In genomic region chr21:32457962-32458361, GRCh38 we compare ENCODE assay signal across 22 cellular contexts. TPM values are rescaled to one million over a fixed set of nuclear protein-coding genes. Genes with fewer than 3 reads are reported as not detected.
DNase-seq lines count a peak whose midpoint lies in the region; ATAC-seq, FAIRE-seq and TF ChIP-seq lines count a peak whose summit lies in the region.
"Had no signal": no experiment of that assay in that cellular context is flagged by ENCODE, and none has a peak within 500 bp of the region (broad histone marks: within the 10 kb centered on the region; RNA-seq: fewer than 3 reads in every experiment).

No MANE protein-coding gene starts in this region.

- H3K79me1 ChIP-seq in mesenchymal stem cell (replicated peaks; ENCODE audit: low read length, poor library complexity, severe bottlenecking) = no peaks in the 10 kb centered on the region

- TF ChIP-seq RAD21 in SK-N-SH (IDR thresholded peaks at IDR 0.05; ENCODE audit: low read length) = no peak

- H3K4me1 Mint-ChIP-seq in astrocyte (ENCODE audit: low read depth, unreplicated experiment) = peaks cover 9% of the 10 kb centered on the region

- no peaks in the 10 kb centered on the region for H4K20me1 ChIP-seq in PC-3 (ENCODE audit: low read length)
- H4K20me1 ChIP-seq in astrocyte (ENCODE audit: insufficient read depth, low read length) = no peaks in the 10 kb centered on the region
- H4K20me1 ChIP-seq in SK-N-SH (ENCODE audit: insufficient read depth) = no peaks in the 10 kb centered on the region

- H3K36me3 Mint-ChIP-seq in astrocyte (ENCODE audit: low read depth, unreplicated experiment) = no peaks in the 10 kb centered on the region

- H3K9me3 ChIP-seq in PC-3 (ENCODE audit: low read length) = no peaks in the 10 kb centered on the region
- H3K9me3 ChIP-seq in astrocyte (ENCODE audit: insufficient read depth, low read depth, low read length) = no peaks in the 10 kb centered on the region
- H3K9me3 ChIP-seq in mesenchymal stem cell (ENCODE audit: control insufficient read depth, low read length) = peaks cover 4% of the 10 kb centered on the region
- no peaks in the 10 kb centered on the region for H3K9me3 ChIP-seq in thoracic aorta
- no peaks in the 10 kb centered on the region for H3K9me3 ChIP-seq in SK-N-SH
- H3K9me3 ChIP-seq: SJSA1 had no signal

- H2AK5ac ChIP-seq in mesenchymal stem cell (ENCODE audit: low read length, severe bottlenecking) = no peak overlapping the region

- no peak overlapping the region for H4K91ac ChIP-seq in mesenchymal stem cell (ENCODE audit: low read length)

- DNase-seq in PC-3 (no peak), astrocyte (ENCODE audit: low read depth) (no peak), mesenchymal stem cell (no peak), thoracic aorta (ENCODE audit: low spot score) (no peak), islet precursor cell (no peak), NCI-H1105 (lab: John Stamatoyannopoulos, UW) (no peak), NCI-H524 (lab: John Stamatoyannopoulos, UW) (no peak), SK-N-SH (no peak)
- DNase-seq: activated CD4-positive, alpha-beta memory T cell treated with anti-CD3 and anti-CD28 coated beads for 36 hours; amniotic stem cell; CD4-positive, alpha-beta memory T cell; MM.1S; NCI-H1436 treated with DMSO at 0.1 percent for 48 hours; NCI-H2227 treated with DMSO at 0.1 percent for 48 hours; NCI-H82; stimulated activated CD4-positive, alpha-beta T cell treated with anti-CD3 and anti-CD28 coated beads, Interleukin-12 subunit alpha, Interleukin-12 subunit beta, amount 100 ng/mL, for 4 hours; T-helper 17 cell had no signal

- no peak overlapping the region for H3K14ac ChIP-seq in mesenchymal stem cell (ENCODE audit: low read length in 2 of 2)

- H2AFZ ChIP-seq in PC-3 (ENCODE audit: low read length) = no peak overlapping the region
- H2AFZ ChIP-seq in astrocyte (ENCODE audit: low read depth, low read length) = no peak overlapping the region
- H2AFZ ChIP-seq in mesenchymal stem cell (ENCODE audit: low read depth, low read length) = no peak overlapping the region
- no peak overlapping the region for H2AFZ ChIP-seq in SK-N-SH (ENCODE audit: low read depth)
- H2AFZ ChIP-seq: GM23248 had no signal

- H3K36me3 ChIP-seq in PC-3 (ENCODE audit: low read depth, low read length) (peaks cover 19% of the 10 kb centered on the region; the same call in 1 of the 2 replicates), astrocyte (ENCODE audit: insufficient read depth, low read length) (no peaks in the 10 kb centered on the region), mesenchymal stem cell (ENCODE audit: control insufficient read depth in 1 of 2, insufficient read depth in 2 of 2, low read depth in 1 of 2, low read length in 2 of 2) (peaks cover 0 to 38% of the 10 kb centered on the region in 2 experiments), thoracic aorta (peaks cover 30% of the 10 kb centered on the region), SK-N-SH (replicated peaks in 1 of 2; ENCODE audit: control insufficient read depth in 1 of 2, insufficient read depth in 2 of 2, low read length in 1 of 2) (peaks cover 0 to 14% of the 10 kb centered on the region in 2 experiments)

- H3K27me3 Mint-ChIP-seq in astrocyte (ENCODE audit: low read depth, unreplicated experiment) = peaks cover 2% of the 10 kb centered on the region
- H3K27me3 Mint-ChIP-seq: activated CD4-positive, alpha-beta memory T cell treated with anti-CD3 and anti-CD28 coated beads for 36 hours; CD4-positive, alpha-beta memory T cell; central memory CD8-positive, alpha-beta T cell; T-helper 17 cell had no signal

- H3K4me3 ChIP-seq in PC-3 (ENCODE audit: low read length) (no peak overlapping the region), astrocyte (ENCODE audit: insufficient read depth, low read depth, low read length) (no peak overlapping the region), mesenchymal stem cell (ENCODE audit: insufficient read depth in 1 of 2, low read depth in 1 of 2, low read length in 2 of 2) (no peak overlapping the region), thoracic aorta (no peak overlapping the region), SK-N-SH (ENCODE audit: low read depth in 2 of 2, low read length in 1 of 2) (no peak overlapping the region)
- H3K4me3 ChIP-seq: GM12878, GM23248, SJSA1 had no signal

- CTCF ChIA-PET in PC-3 (lab: Charles Lee) (no interaction called here), SK-N-SH (lab: Yijun Ruan, JAX) (interaction anchor here (1.1 to 1.8 kb wide), 2 partner anchors 12 to 163 kb away, joined by 3 to 4 read pairs; no protein-coding TSS in a partner anchor)

- H2BK15ac ChIP-seq in mesenchymal stem cell (ENCODE audit: low read depth, poor library complexity, severe bottlenecking) = no peak overlapping the region

- TF ChIP-seq CTCF in PC-3 (conservative IDR thresholded peaks at IDR 0.05; ENCODE audit: low read depth, low read length) (no peak), astrocyte (IDR thresholded peaks at IDR 0.05; ENCODE audit: insufficient read depth, low read depth, low read length) (no peak), thoracic aorta (IDR thresholded peaks at IDR 0.05) (no peak), SK-N-SH (IDR thresholded peaks at IDR 0.05) (no peak)

- H3K9me2 ChIP-seq in PC-3 (replicated peaks; ENCODE audit: low read length) (no peaks in the 10 kb centered on the region), SK-N-SH (no peaks in the 10 kb centered on the region)

- BruUV-seq in PC-3 (replicated peaks; lab: Mats Ljungman, UMichigan) = no TSS peak

- peak overlapping the region; percentile 65 for H3K27ac ChIP-seq in PC-3 (ENCODE audit: low read length)
- no peak overlapping the region for H3K27ac ChIP-seq in astrocyte (ENCODE audit: low read depth, low read length)
- H3K27ac ChIP-seq in mesenchymal stem cell (ENCODE audit: low read length, poor library complexity, severe bottlenecking) = no peak overlapping the region
- H3K27ac ChIP-seq in thoracic aorta = peak overlapping the region; percentile 61 to 84
- peak overlapping the region in 1 of 2 experiments; percentile 92; a peak in 1 of 4 replicates for H3K27ac ChIP-seq in SK-N-SH (ENCODE audit: low read depth in 2 of 2, low read length in 1 of 2)
- H3K27ac ChIP-seq: GM23248, SJSA1 had no signal

- H4K8ac ChIP-seq in mesenchymal stem cell (ENCODE audit: low read length) = no peak overlapping the region

- H3K18ac ChIP-seq in mesenchymal stem cell (ENCODE audit: low read depth in 1 of 2, low read length in 2 of 2) = no peak overlapping the region

- no peak overlapping the region for H3K4me3 Mint-ChIP-seq in astrocyte (ENCODE audit: unreplicated experiment)
- H3K4me3 Mint-ChIP-seq: activated CD4-positive, alpha-beta memory T cell treated with anti-CD3 and anti-CD28 coated beads for 36 hours; CD4-positive, alpha-beta memory T cell; central memory CD8-positive, alpha-beta T cell; IgD-negative memory B cell; T-helper 17 cell had no signal

- FAIRE-seq in astrocyte (lab: Jason Lieb, UNC) = no peak
- FAIRE-seq: GM12878 had no signal

- H2BK120ac ChIP-seq in mesenchymal stem cell (ENCODE audit: low read depth, low read length) = no peak overlapping the region

- H2BK12ac ChIP-seq in mesenchymal stem cell (ENCODE audit: low read length in 2 of 2) = no peak overlapping the region

- intact Hi-C loops in PC-3 (cut with micrococcal nuclease) = no loop called here

- no peaks in the 10 kb centered on the region for H3K27me3 ChIP-seq in PC-3 (ENCODE audit: low read length)
- H3K27me3 ChIP-seq in astrocyte (ENCODE audit: insufficient read depth, low read length) = no peaks in the 10 kb centered on the region
- peaks cover 0 to 3% of the 10 kb centered on the region in 2 experiments for H3K27me3 ChIP-seq in mesenchymal stem cell (ENCODE audit: control insufficient read depth in 1 of 2, insufficient read depth in 1 of 2, low read length in 2 of 2)
- no peaks in the 10 kb centered on the region for H3K27me3 ChIP-seq in thoracic aorta (replicated peaks; ENCODE audit: insufficient read depth)
- no peaks in the 10 kb centered on the region for H3K27me3 ChIP-seq in SK-N-SH (ENCODE audit: insufficient read depth)
- H3K27me3 ChIP-seq: SJSA1 had no signal

- no peak overlapping the region for H3K23ac ChIP-seq in mesenchymal stem cell (ENCODE audit: low read length in 2 of 2)

- peaks cover 7% of the 10 kb centered on the region for H3K9me3 Mint-ChIP-seq in astrocyte (ENCODE audit: unreplicated experiment)
- H3K9me3 Mint-ChIP-seq: activated CD4-positive, alpha-beta memory T cell treated with anti-CD3 and anti-CD28 coated beads for 36 hours; CD4-positive, alpha-beta memory T cell; central memory CD8-positive, alpha-beta T cell had no signal

- peaks cover 24% of the 10 kb centered on the region for H3K4me1 ChIP-seq in PC-3 (ENCODE audit: insufficient read depth, low read length)
- H3K4me1 ChIP-seq in astrocyte (ENCODE audit: insufficient read depth, low read length) = peaks cover 20% of the 10 kb centered on the region
- H3K4me1 ChIP-seq in mesenchymal stem cell (ENCODE audit: control insufficient read depth, insufficient read depth, low read depth, low read length) = peaks cover 5% of the 10 kb centered on the region
- H3K4me1 ChIP-seq in thoracic aorta (ENCODE audit: control insufficient read depth in 1 of 2, low read depth in 2 of 2) = peaks cover 24 to 36% of the 10 kb centered on the region in 2 donors
- peaks cover 5 to 13% of the 10 kb centered on the region in 2 experiments; a peak in 3 of 4 replicates for H3K4me1 ChIP-seq in SK-N-SH (ENCODE audit: control insufficient read depth in 1 of 2, insufficient read depth in 2 of 2, low read depth in 1 of 2, low read length in 1 of 2)

- TF ChIP-seq EP300 in SK-N-SH (IDR thresholded peaks at IDR 0.05; ENCODE audit: borderline replicate concordance in 1 of 2, low read depth in 1 of 2, low read length in 1 of 2) = no peak

- ATAC-seq in PC-3 = no peak
- ATAC-seq in thoracic aorta (ENCODE audit: insufficient number of reproducible peaks, low FRiP score, low read depth) = no peak
- ATAC-seq: GM12878, T-helper 17 cell had no signal

- no peak overlapping the region for H2BK5ac ChIP-seq in mesenchymal stem cell (ENCODE audit: low read depth, low read length, poor library complexity, severe bottlenecking)

- no peak overlapping the region for H3K4ac ChIP-seq in mesenchymal stem cell (ENCODE audit: low read depth in 1 of 2, low read length in 2 of 2)

- peak overlapping the region; percentile 32 for H3K9ac ChIP-seq in PC-3 (ENCODE audit: low read length)
- peak overlapping the region; percentile 2 for H3K9ac ChIP-seq in astrocyte (ENCODE audit: low read length)
- peak overlapping the region; percentile 75 for H3K9ac ChIP-seq in mesenchymal stem cell (ENCODE audit: low read length)
- no peak overlapping the region for H3K9ac ChIP-seq in SK-N-SH
- H3K9ac ChIP-seq: GM23248 had no signal

- H3K4me2 ChIP-seq in PC-3 (ENCODE audit: low read length) (peak overlapping the region; percentile 36; the same call in 1 of the 2 replicates), astrocyte (ENCODE audit: low read length) (no peak overlapping the region), mesenchymal stem cell (ENCODE audit: low read length, poor library complexity, severe bottlenecking) (no peak overlapping the region), SK-N-SH (no peak overlapping the region)

- H3K79me2 ChIP-seq in PC-3 (ENCODE audit: low read length) (no peaks in the 10 kb centered on the region), astrocyte (ENCODE audit: insufficient read depth, low read length) (no peaks in the 10 kb centered on the region), SK-N-SH (ENCODE audit: insufficient read depth) (peaks cover 24% of the 10 kb centered on the region; the same call in 1 of the 2 replicates)

- no peak overlapping the region for H3K27ac Mint-ChIP-seq in astrocyte (ENCODE audit: unreplicated experiment)
- H3K27ac Mint-ChIP-seq: activated CD4-positive, alpha-beta memory T cell treated with anti-CD3 and anti-CD28 coated beads for 36 hours; CD4-positive, alpha-beta memory T cell had no signal

- H3F3A ChIP-seq in PC-3 (ENCODE audit: low read length, unreplicated experiment) (no peaks in the 10 kb centered on the region), SK-N-SH (replicated peaks; ENCODE audit: insufficient read depth) (peaks cover 14% of the 10 kb centered on the region)

- 86% methylated on average over 5 of the region's 6 CpGs for WGBS in mesenchymal stem cell
- WGBS in SK-N-SH (ENCODE audit: low lambda C conversion rate) = 97% methylated on average over 6 of the region's 6 CpGs

- POLR2A ChIA-PET in PC-3 (lab: Charles Lee; ENCODE audit: unreplicated experiment) (no interaction called here), SK-N-SH (lab: Yijun Ruan, JAX) (interaction anchor here (1.0 kb wide), 1 partner anchor 14 kb away, joined by 3 read pairs; no protein-coding TSS in a partner anchor)

RNA-seq across cellular contexts. Expression of gene EVA1C, which starts 45.5 kb away (rescaled TPM):
- total RNA-seq in PC-3 (2014; rRNA removed) = 16.1 and 17.5 TPM in 2 replicates
- not detected in 2 replicates for total RNA-seq in astrocyte
- not detected for polyA plus RNA-seq in mesenchymal stem cell (2013, experiment 1 of 2)
- polyA plus RNA-seq in mesenchymal stem cell (2013, experiment 2 of 2) = not detected
- 100 to 1,000 TPM in 1 of 2 donors, 10 to 100 TPM in 1; 81.2 to 115 TPM for total RNA-seq in thoracic aorta
- polyA plus RNA-seq in SK-N-SH (2012; rRNA removed) = 9.5 and 10.1 TPM in 2 replicates
- 9.0 and 9.9 TPM in 2 replicates for polyA plus RNA-seq in SK-N-SH (2012; cell fraction: cytosol; rRNA removed)
- polyA plus RNA-seq in SK-N-SH (2012; cell fraction: nucleus; rRNA removed) = 11.5 and 12.6 TPM in 2 replicates
- total RNA-seq: GM12878 had no signal

Comparison
In these comparisons a context has a peak if more than half of its experiments do, and no peak if none do; other contexts are left out.
1. H3K27ac ChIP-seq: peak in PC-3 (single experiment) and thoracic aorta (2 of 2); none in astrocyte (single experiment) and mesenchymal stem cell (single experiment).
2. RNA of gene EVA1C, which starts 45.5 kb away (total RNA-seq): 81.2 to 115 TPM in thoracic aorta and 16.1 to 17.5 TPM in PC-3; not detected in astrocyte; every median in the first group is over 10 times any median in the second.